Comparison of ENCODE assay signal across 1 cellular context in genomic region chr1:241485554-241485992, GRCh38.
TF ChIP-seq lines count a peak whose summit lies in the region.

No MANE protein-coding gene starts in this region.

TF ChIP-seq in HCT116, 20 proteins besides CTCF, POLR2A, EP300 and RAD21:
- TF ChIP-seq CBX3 (IDR thresholded peaks at IDR 0.05; ENCODE audit: low read depth) (no peak), EGR1 (IDR thresholded peaks at IDR 0.05; ENCODE audit: low read depth) (no peak), ZBTB33 (IDR thresholded peaks at IDR 0.05; ENCODE audit: extremely low read depth, insufficient replicate concordance, low read length) (no peak), SP1 (IDR thresholded peaks at IDR 0.05; ENCODE audit: low read depth) (no peak), ATF3 (IDR thresholded peaks at IDR 0.05) (no peak), ZFX (IDR thresholded peaks at IDR 0.05) (no peak), ELF1 (IDR thresholded peaks at IDR 0.05; ENCODE audit: borderline replicate concordance, low read depth) (no peak), SRF (IDR thresholded peaks at IDR 0.05; ENCODE audit: low read depth) (no peak), SIN3A (IDR thresholded peaks at IDR 0.05; ENCODE audit: low read depth) (no peak), REST (IDR thresholded peaks at IDR 0.05; ENCODE audit: low read depth) (no peak), POLR2AphosphoS5 (IDR thresholded peaks at IDR 0.05; ENCODE audit: low read depth, low read length) (no peak), EZH2 (IDR thresholded peaks at IDR 0.05) (no peak), TCF7L2 (IDR thresholded peaks at IDR 0.05; ENCODE audit: borderline replicate concordance, extremely low read depth, insufficient read depth, insufficient read length) (no peak), CEBPB (IDR thresholded peaks at IDR 0.05; ENCODE audit: low read depth) (no peak), MAX (IDR thresholded peaks at IDR 0.05) (no peak), EZH2phosphoT487 (IDR thresholded peaks at IDR 0.05; ENCODE audit: borderline replicate concordance) (no peak), FOSL1 (IDR thresholded peaks at IDR 0.05; ENCODE audit: low read depth) (no peak), YY1 (IDR thresholded peaks at IDR 0.05; ENCODE audit: extremely low read depth, insufficient replicate concordance, low read depth, low read length) (no peak), JUND (IDR thresholded peaks at IDR 0.05) (no peak)
